In genomic region chr15:90165659-90166489, GRCh38 we compare ENCODE assay signal across 8 cellular contexts. TPM values are rescaled to one million over a fixed set of nuclear protein-coding genes. Genes with fewer than 3 reads are reported as not detected.
A peak's percentile ranks its signal among the peaks of the same experiment; 100 is the strongest.
DNase-seq lines count a peak whose midpoint lies in the region; ATAC-seq and TF ChIP-seq lines count a peak whose summit lies in the region.

No MANE protein-coding gene starts in this region.

- no peaks in the 10 kb centered on the region for H3K27me3 ChIP-seq in left ventricle myocardium inferior (ENCODE audit: low read depth)

- DNase-seq in AG10803 (ENCODE audit: low read depth) = peak; percentile 96
- DNase-seq in NCI-H1417 (lab: John Stamatoyannopoulos, UW) = peak; percentile 56 to 87 (median 79)
- DNase-seq in activated CD8-positive, alpha-beta memory T cell treated with anti-CD3 and anti-CD28 coated beads, Interleukin-2, amount 50 U/mL, for 24 hours (ENCODE audit: extremely low read depth) = peak; percentile 29
- DNase-seq in left ventricle myocardium inferior = no peak
- no peak for DNase-seq in GM13977 (ENCODE audit: low spot score)
- DNase-seq in OCI-LY7 (ENCODE audit: low spot score) = no peak

- no peak overlapping the region for H3K4me2 ChIP-seq in OCI-LY7 (ENCODE audit: low read length)

- H3K4me3 ChIP-seq in AG10803 (ENCODE audit: low read length) (no peak overlapping the region), left ventricle myocardium inferior (no peak overlapping the region), skin epidermis (no peak overlapping the region), OCI-LY7 (ENCODE audit: low read depth, low read length, poor library complexity, severe bottlenecking) (no peak overlapping the region)

- H3K79me2 ChIP-seq in OCI-LY7 (ENCODE audit: insufficient read depth, low read depth, low read length) = no peaks in the 10 kb centered on the region

- in situ Hi-C loops in GM13977 (cut with MboI; ENCODE audit: low pct_unique_long_range_greater_than_20kb, low sequenced_read_pairs, unreplicated experiment) = no loop called here

- no peak overlapping the region for H2AFZ ChIP-seq in OCI-LY7 (ENCODE audit: low read length)

- H3K27ac ChIP-seq in left ventricle myocardium inferior (replicated peaks) (peak overlapping the region; percentile 62), skin epidermis (peak overlapping the region in 19 of 21 experiments; percentile 34 to 85 (median 66)), OCI-LY7 (ENCODE audit: low read depth, low read length, poor library complexity, severe bottlenecking) (no peak overlapping the region)

- CTCF ChIA-PET in OCI-LY7 (lab: Charles Lee; ENCODE audit: unreplicated experiment) = no interaction called here

- H4K20me1 ChIP-seq in OCI-LY7 (ENCODE audit: insufficient read depth, low read length) = no peaks in the 10 kb centered on the region

- peak; percentile 48 for ATAC-seq in GM19023 (IDR thresholded peaks at IDR 0.05; ENCODE audit: unreplicated experiment)

- H3K9me2 ChIP-seq in OCI-LY7 (ENCODE audit: insufficient read depth, low read length) = no peaks in the 10 kb centered on the region

- H3K9me3 ChIP-seq in left ventricle myocardium inferior (replicated peaks) = no peaks in the 10 kb centered on the region
- H3K9me3 ChIP-seq in OCI-LY7 (ENCODE audit: low read length) = no peaks in the 10 kb centered on the region

- BruUV-seq in OCI-LY7 (replicated peaks; lab: Mats Ljungman, UMichigan) = no TSS peak

- H3K36me3 ChIP-seq in left ventricle myocardium inferior (no peaks in the 10 kb centered on the region), OCI-LY7 (ENCODE audit: insufficient read depth, low read length) (no peaks in the 10 kb centered on the region)

- TF ChIP-seq CTCF in AG10803 (conservative IDR thresholded peaks at IDR 0.05; ENCODE audit: low read length) (no peak), left ventricle myocardium inferior (IDR thresholded peaks at IDR 0.05; ENCODE audit: borderline replicate concordance) (no peak), GM13977 (IDR thresholded peaks at IDR 0.05; ENCODE audit: extremely low read depth, insufficient read depth, missing control alignments) (no peak), OCI-LY7 (conservative IDR thresholded peaks at IDR 0.05; ENCODE audit: low read length) (no peak)

- intact Hi-C loops in left ventricle myocardium inferior (cut with micrococcal nuclease) = no loop called here
- intact Hi-C loops in OCI-LY7 (cut with micrococcal nuclease; ENCODE audit: unreplicated experiment) = no loop called here

- H3K4me1 ChIP-seq in left ventricle myocardium inferior (no peaks in the 10 kb centered on the region), OCI-LY7 (ENCODE audit: insufficient read depth, low read length, poor library complexity, severe bottlenecking) (no peaks in the 10 kb centered on the region)

- POLR2A ChIA-PET in OCI-LY7 (lab: Charles Lee) = interaction anchor here (0.6 to 1.2 kb wide), 2 partner anchors 13 to 22 kb away, joined by 3 read pairs; no protein-coding TSS in a partner anchor

RNA-seq across cellular contexts. Expression of gene SEMA4B, which starts 35.3 kb away (rescaled TPM):
- 22.7 TPM for total RNA-seq in left ventricle myocardium inferior
- 21.9 and 44.1 TPM in 2 replicates for total RNA-seq in OCI-LY7 (2014; rRNA removed; shearing (Covaris generic))
- 34.9 and 38.2 TPM in 2 replicates for total RNA-seq in OCI-LY7 (2022)

Comparison
In these comparisons a context has a peak if more than half of its experiments do, and no peak if none do; other contexts are left out.
1. DNase-seq: peak in AG10803 (single experiment), NCI-H1417 (3 of 3) and activated CD8-positive, alpha-beta memory T cell treated with anti-CD3 and anti-CD28 coated beads, Interleukin-2, amount 50 U/mL, for 24 hours (single experiment); none in left ventricle myocardium inferior (single experiment), GM13977 (single experiment) and OCI-LY7 (single experiment).